ENCODE assay signal across 1 cellular context in the genomic region with DNA sequence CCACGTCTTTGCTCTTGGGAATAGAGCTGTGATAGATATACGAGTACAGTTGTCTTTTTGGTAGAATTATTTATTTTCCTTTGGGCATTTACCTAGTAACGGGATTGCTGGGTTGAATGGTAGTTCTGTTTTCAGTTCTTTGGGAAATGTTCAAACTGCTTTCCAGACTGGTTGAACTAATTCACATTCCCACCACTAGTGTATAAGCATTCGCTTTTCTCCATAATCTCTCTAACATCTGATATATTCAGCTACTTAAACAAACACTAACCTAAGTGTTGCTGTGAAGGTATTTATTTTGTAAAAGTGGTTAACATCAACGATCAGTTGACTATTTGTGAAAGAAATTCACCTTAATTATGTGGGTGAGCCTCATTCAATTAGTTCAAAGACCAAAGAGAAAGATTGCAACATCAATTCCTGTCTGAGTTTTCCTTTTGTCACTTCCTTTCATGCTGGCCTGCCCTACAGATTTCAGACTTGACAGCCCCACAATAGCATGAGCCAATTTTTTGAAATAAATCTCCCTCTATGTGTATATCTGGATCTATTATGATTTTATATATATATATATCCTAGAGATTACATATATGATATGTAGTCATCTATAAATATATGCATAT.
TF ChIP-seq lines count a peak whose summit lies in the region.

No MANE protein-coding gene starts in this region.

TF ChIP-seq in HepG2, 621 proteins besides CTCF, POLR2A, EP300 and RAD21:
- TF ChIP-seq, protein P1, sequence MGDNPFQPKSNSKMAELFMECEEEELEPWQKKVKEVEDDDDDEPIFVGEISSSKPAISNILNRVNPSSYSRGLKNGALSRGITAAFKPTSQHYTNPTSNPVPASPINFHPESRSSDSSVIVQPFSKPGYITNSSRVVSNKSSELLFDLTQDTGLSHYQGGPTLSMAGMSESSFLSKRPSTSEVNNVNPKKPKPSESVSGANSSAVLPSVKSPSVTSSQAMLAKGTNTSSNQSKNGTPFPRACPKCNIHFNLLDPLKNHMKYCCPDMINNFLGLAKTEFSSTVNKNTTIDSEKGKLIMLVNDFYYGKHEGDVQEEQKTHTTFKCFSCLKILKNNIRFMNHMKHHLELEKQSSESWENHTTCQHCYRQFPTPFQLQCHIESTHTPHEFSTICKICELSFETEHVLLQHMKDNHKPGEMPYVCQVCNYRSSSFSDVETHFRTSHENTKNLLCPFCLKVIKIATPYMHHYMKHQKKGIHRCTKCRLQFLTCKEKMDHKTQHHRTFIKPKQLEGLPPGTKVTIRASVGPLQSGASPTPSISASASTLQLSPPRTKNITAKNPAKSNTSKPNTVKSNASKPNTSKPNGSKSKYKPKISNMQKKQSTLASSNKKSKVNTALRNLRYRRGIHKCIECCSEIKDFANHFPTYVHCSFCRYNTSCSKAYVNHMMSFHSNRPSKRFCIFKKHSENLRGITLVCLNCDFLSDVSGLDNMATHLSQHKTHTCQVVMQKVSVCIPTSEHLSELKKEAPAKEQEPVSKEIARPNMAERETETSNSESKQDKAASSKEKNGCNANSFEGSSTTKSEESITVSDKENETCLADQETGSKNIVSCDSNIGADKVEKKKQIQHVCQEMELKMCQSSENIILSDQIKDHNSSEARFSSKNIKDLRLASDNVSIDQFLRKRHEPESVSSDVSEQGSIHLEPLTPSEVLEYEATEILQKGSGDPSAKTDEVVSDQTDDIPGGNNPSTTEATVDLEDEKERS (CRISPR knock-in tag; IDR thresholded peaks at IDR 0.05): no peak
- TF ChIP-seq, protein P2, sequence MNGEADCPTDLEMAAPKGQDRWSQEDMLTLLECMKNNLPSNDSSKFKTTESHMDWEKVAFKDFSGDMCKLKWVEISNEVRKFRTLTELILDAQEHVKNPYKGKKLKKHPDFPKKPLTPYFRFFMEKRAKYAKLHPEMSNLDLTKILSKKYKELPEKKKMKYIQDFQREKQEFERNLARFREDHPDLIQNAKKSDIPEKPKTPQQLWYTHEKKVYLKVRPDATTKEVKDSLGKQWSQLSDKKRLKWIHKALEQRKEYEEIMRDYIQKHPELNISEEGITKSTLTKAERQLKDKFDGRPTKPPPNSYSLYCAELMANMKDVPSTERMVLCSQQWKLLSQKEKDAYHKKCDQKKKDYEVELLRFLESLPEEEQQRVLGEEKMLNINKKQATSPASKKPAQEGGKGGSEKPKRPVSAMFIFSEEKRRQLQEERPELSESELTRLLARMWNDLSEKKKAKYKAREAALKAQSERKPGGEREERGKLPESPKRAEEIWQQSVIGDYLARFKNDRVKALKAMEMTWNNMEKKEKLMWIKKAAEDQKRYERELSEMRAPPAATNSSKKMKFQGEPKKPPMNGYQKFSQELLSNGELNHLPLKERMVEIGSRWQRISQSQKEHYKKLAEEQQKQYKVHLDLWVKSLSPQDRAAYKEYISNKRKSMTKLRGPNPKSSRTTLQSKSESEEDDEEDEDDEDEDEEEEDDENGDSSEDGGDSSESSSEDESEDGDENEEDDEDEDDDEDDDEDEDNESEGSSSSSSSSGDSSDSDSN (CRISPR knock-in tag; IDR thresholded peaks at IDR 0.05): no peak
- no peak for TF ChIP-seq ZNF773 (CRISPR knock-in tag; IDR thresholded peaks at IDR 0.05; ENCODE audit: borderline replicate concordance)
- no peak for TF ChIP-seq ZNF674 (CRISPR knock-in tag; IDR thresholded peaks at IDR 0.05; ENCODE audit: low read depth)
- TF ChIP-seq CEBPB (IDR thresholded peaks at IDR 0.05; ENCODE audit: borderline replicate concordance, low read depth, low read length): peak; percentile 82
- no peak for TF ChIP-seq REXO4 (CRISPR knock-in tag; IDR thresholded peaks at IDR 0.05; ENCODE audit: borderline replicate concordance)
- TF ChIP-seq, protein P3, sequence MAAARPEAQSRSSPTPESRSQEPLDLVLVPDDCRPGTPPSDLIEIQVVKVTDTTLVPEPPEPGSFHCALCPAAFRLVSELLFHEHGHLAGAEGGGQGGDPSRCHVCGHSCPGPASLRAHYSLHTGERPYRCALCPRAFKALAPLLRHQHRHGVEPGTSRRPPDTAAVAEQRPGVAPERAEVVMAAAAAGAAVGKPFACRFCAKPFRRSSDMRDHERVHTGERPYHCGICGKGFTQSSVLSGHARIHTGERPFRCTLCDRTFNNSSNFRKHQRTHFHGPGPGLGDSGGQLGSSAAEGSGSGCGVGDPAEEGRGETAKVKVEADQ (CRISPR knock-in tag; IDR thresholded peaks at IDR 0.05; ENCODE audit: borderline replicate concordance): no peak
- TF ChIP-seq ZZZ3 (CRISPR knock-in tag; IDR thresholded peaks at IDR 0.05; ENCODE audit: borderline replicate concordance): no peak
- peak; percentile 42 for TF ChIP-seq CEBPG (CRISPR knock-in tag; IDR thresholded peaks at IDR 0.05)
- no peak for TF ChIP-seq PCBP2 (optimal IDR thresholded peaks at IDR 0.05; ENCODE audit: low read depth, low read length, poor library complexity, severe bottlenecking)
- TF ChIP-seq, protein P4, sequence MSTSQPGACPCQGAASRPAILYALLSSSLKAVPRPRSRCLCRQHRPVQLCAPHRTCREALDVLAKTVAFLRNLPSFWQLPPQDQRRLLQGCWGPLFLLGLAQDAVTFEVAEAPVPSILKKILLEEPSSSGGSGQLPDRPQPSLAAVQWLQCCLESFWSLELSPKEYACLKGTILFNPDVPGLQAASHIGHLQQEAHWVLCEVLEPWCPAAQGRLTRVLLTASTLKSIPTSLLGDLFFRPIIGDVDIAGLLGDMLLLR (CRISPR knock-in tag; IDR thresholded peaks at IDR 0.05): no peak
- TF ChIP-seq NR2C2 (CRISPR knock-in tag; IDR thresholded peaks at IDR 0.05; ENCODE audit: borderline replicate concordance): no peak
- TF ChIP-seq ZNF761 (CRISPR knock-in tag; conservative IDR thresholded peaks at IDR 0.05): no peak
- TF ChIP-seq, protein P5, sequence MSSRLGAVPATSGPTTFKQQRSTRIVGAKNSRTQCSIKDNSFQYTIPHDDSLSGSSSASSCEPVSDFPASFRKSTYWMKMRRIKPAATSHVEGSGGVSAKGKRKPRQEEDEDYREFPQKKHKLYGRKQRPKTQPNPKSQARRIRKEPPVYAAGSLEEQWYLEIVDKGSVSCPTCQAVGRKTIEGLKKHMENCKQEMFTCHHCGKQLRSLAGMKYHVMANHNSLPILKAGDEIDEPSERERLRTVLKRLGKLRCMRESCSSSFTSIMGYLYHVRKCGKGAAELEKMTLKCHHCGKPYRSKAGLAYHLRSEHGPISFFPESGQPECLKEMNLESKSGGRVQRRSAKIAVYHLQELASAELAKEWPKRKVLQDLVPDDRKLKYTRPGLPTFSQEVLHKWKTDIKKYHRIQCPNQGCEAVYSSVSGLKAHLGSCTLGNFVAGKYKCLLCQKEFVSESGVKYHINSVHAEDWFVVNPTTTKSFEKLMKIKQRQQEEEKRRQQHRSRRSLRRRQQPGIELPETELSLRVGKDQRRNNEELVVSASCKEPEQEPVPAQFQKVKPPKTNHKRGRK (CRISPR knock-in tag; IDR thresholded peaks at IDR 0.05): no peak
- no peak for TF ChIP-seq NFATC3 (CRISPR knock-in tag; IDR thresholded peaks at IDR 0.05)
- TF ChIP-seq ARNT (IDR thresholded peaks at IDR 0.05): no peak
